In genomic region chr6:72260489-72260888, GRCh38 we compare ENCODE assay signal across 24 cellular contexts.
DNase-seq lines count a peak whose midpoint lies in the region; ATAC-seq, FAIRE-seq and TF ChIP-seq lines count a peak whose summit lies in the region.
"Had no signal": no experiment of that assay in that cellular context is flagged by ENCODE, and none has a peak within 500 bp of the region (broad histone marks: within the 10 kb centered on the region; RNA-seq: fewer than 3 reads in every experiment).

No MANE protein-coding gene starts in this region.

- intact Hi-C loops in heart right ventricle (cut with DNase I), result no loop called here

- H3K36me3 Mint-ChIP-seq in astrocyte (ENCODE audit: low read depth, unreplicated experiment), result no peaks in the 10 kb centered on the region

- TF ChIP-seq POLR2A in Peyer's patch (IDR thresholded peaks at IDR 0.05), result no peak

- no peaks in the 10 kb centered on the region for H3K4me1 ChIP-seq in astrocyte (ENCODE audit: insufficient read depth, low read length)
- H3K4me1 ChIP-seq in Peyer's patch, result no peaks in the 10 kb centered on the region
- H3K4me1 ChIP-seq in heart right ventricle, result no peaks in the 10 kb centered on the region
- H3K4me1 ChIP-seq: spleen had no signal

- no peaks in the 10 kb centered on the region for H3K36me3 ChIP-seq in astrocyte (ENCODE audit: insufficient read depth, low read length)
- H3K36me3 ChIP-seq in Peyer's patch, result no peaks in the 10 kb centered on the region
- no peaks in the 10 kb centered on the region for H3K36me3 ChIP-seq in heart right ventricle
- H3K36me3 ChIP-seq: spleen had no signal

- no peak overlapping the region for H3K4me3 Mint-ChIP-seq in astrocyte (ENCODE audit: unreplicated experiment)
- H3K4me3 Mint-ChIP-seq: activated B cell treated with CpG ODN at 0.5 μM for 24 hours; activated naive CD8-positive, alpha-beta T cell treated with anti-CD3 and anti-CD28 coated beads, Interleukin-2, amount 50 U/mL, for 24 hours had no signal

- H3K4me3 ChIP-seq in astrocyte (ENCODE audit: insufficient read depth, low read depth, low read length), result no peak overlapping the region
- no peak overlapping the region for H3K4me3 ChIP-seq in Peyer's patch
- H3K4me3 ChIP-seq in heart right ventricle, result no peak overlapping the region
- H3K4me3 ChIP-seq: spleen had no signal

- no peaks in the 10 kb centered on the region for H3K4me1 Mint-ChIP-seq in astrocyte (ENCODE audit: low read depth, unreplicated experiment)
- H3K4me1 Mint-ChIP-seq: activated B cell treated with CpG ODN at 0.5 μM for 24 hours; activated naive CD8-positive, alpha-beta T cell treated with anti-CD3 and anti-CD28 coated beads, Interleukin-2, amount 50 U/mL, for 24 hours had no signal

- no peaks in the 10 kb centered on the region for H3K79me2 ChIP-seq in astrocyte (ENCODE audit: insufficient read depth, low read length)

- H3K27me3 ChIP-seq in astrocyte (ENCODE audit: insufficient read depth, low read length) (no peaks in the 10 kb centered on the region), Peyer's patch (no peaks in the 10 kb centered on the region), heart right ventricle (no peaks in the 10 kb centered on the region)
- H3K27me3 ChIP-seq: spleen had no signal

- peak overlapping the region; percentile 16 for H3K9ac ChIP-seq in astrocyte (ENCODE audit: low read length)

- H3K27ac ChIP-seq in 22Rv1 (peak overlapping the region; percentile 66), astrocyte (ENCODE audit: low read depth, low read length) (peak overlapping the region; percentile 4), Peyer's patch (no peak overlapping the region), heart right ventricle (no peak overlapping the region)
- H3K27ac ChIP-seq: spleen had no signal

- H3K4me2 ChIP-seq in astrocyte (ENCODE audit: low read length), result peak overlapping the region; percentile 69

- H3K9me3 ChIP-seq in astrocyte (ENCODE audit: insufficient read depth, low read depth, low read length), result no peaks in the 10 kb centered on the region
- no peaks in the 10 kb centered on the region for H3K9me3 ChIP-seq in Peyer's patch
- H3K9me3 ChIP-seq in heart right ventricle, result no peaks in the 10 kb centered on the region
- H3K9me3 ChIP-seq: spleen had no signal

- ATAC-seq in heart right ventricle, result no peak
- ATAC-seq: activated naive CD8-positive, alpha-beta T cell treated with anti-CD3 and anti-CD28 coated beads, Interleukin-2, amount 50 U/mL, for 24 hours had no signal

- H2AFZ ChIP-seq in astrocyte (ENCODE audit: low read depth, low read length), result no peak overlapping the region

- no peak for FAIRE-seq in astrocyte (lab: Jason Lieb, UNC)
- FAIRE-seq: bronchial epithelial cell, D721Med had no signal

- TF ChIP-seq CTCF in 22Rv1 (IDR thresholded peaks at IDR 0.05) (no peak), astrocyte (IDR thresholded peaks at IDR 0.05; ENCODE audit: insufficient read depth, low read depth, low read length) (no peak), Peyer's patch (IDR thresholded peaks at IDR 0.05) (no peak), heart right ventricle (IDR thresholded peaks at IDR 0.05) (no peak)

- no peak overlapping the region for H3K27ac Mint-ChIP-seq in astrocyte (ENCODE audit: unreplicated experiment)
- H3K27ac Mint-ChIP-seq: activated B cell treated with CpG ODN at 0.5 μM for 24 hours; activated naive CD8-positive, alpha-beta T cell treated with anti-CD3 and anti-CD28 coated beads, Interleukin-2, amount 50 U/mL, for 24 hours had no signal

- no peaks in the 10 kb centered on the region for H4K20me1 ChIP-seq in astrocyte (ENCODE audit: insufficient read depth, low read length)

- no peaks in the 10 kb centered on the region for H3K9me3 Mint-ChIP-seq in astrocyte (ENCODE audit: unreplicated experiment)
- H3K9me3 Mint-ChIP-seq: activated B cell treated with CpG ODN at 0.5 μM for 24 hours; activated naive CD8-positive, alpha-beta T cell treated with anti-CD3 and anti-CD28 coated beads, Interleukin-2, amount 50 U/mL, for 24 hours had no signal

- WGBS in heart right ventricle, 2 donors, result 57 to 61% methylated on average over 3 of the region's 3 CpGs

- DNase-seq in HS-27A (ENCODE audit: low read depth) (peak; percentile 33), astrocyte (ENCODE audit: low read depth) (peak; percentile 4), hepatic stellate cell (ENCODE audit: low spot score) (peak; percentile 5), Peyer's patch (no peak), heart right ventricle (no peak), C1 segment of cervical spinal cord (lab: John Stamatoyannopoulos, UW) (no peak), T-helper 9 cell (no peak)
- DNase-seq: 8988T; activated B cell treated with CpG ODN at 0.5 μM for 24 hours; activated CD4-positive, alpha-beta T cell treated with anti-CD3 and anti-CD28 coated beads, Interleukin-2, amount 50 U/mL, for 48 hours; activated naive CD8-positive, alpha-beta T cell treated with anti-CD3 and anti-CD28 coated beads, Interleukin-2, amount 50 U/mL, for 24 hours; dermis blood vessel endothelial cell; GOT3; MM.1S; NCI-H1417 treated with DMSO at 0.1 percent for 48 hours; NCI-H2107; NCI-H446 treated with DMSO at 0.1 percent for 48 hours; RPMI8226; spleen; stimulated activated CD4-positive, alpha-beta T cell treated with anti-CD3 and anti-CD28 coated beads, Interleukin-4, amount 100 ng/mL, for 24 hours; stimulated activated naive CD4-positive, alpha-beta T cell treated with Interleukin-2 at 50 U/mL for 16 hours had no signal

- no peaks in the 10 kb centered on the region for H3K27me3 Mint-ChIP-seq in astrocyte (ENCODE audit: low read depth, unreplicated experiment)
- H3K27me3 Mint-ChIP-seq: activated naive CD8-positive, alpha-beta T cell treated with anti-CD3 and anti-CD28 coated beads, Interleukin-2, amount 50 U/mL, for 24 hours had no signal

Comparison
In these comparisons a context has a peak if more than half of its experiments do, and no peak if none do; other contexts are left out.
1. H3K27ac ChIP-seq: peak in 22Rv1 (single experiment) and astrocyte (single experiment); none in Peyer's patch (0 of 4) and heart right ventricle (0 of 10).
2. DNase-seq: peak in HS-27A (single experiment), astrocyte (single experiment) and hepatic stellate cell (single experiment); none in Peyer's patch (0 of 3), heart right ventricle (0 of 2), C1 segment of cervical spinal cord (0 of 14) and T-helper 9 cell (single experiment).